Comparison of ENCODE assay signal across 1 cellular context in genomic region chr13:113119166-113119821, GRCh38.
TF ChIP-seq lines count a peak whose summit lies in the region.

No MANE protein-coding gene starts in this region.

TF ChIP-seq in H1, 55 proteins besides CTCF, POLR2A, EP300 and RAD21 (continued from another document):
- TF ChIP-seq SAP30 (IDR thresholded peaks at IDR 0.05; ENCODE audit: insufficient read depth, insufficient replicate concordance, low read length) (no peak), FOSL1 (IDR thresholded peaks at IDR 0.05; ENCODE audit: insufficient read depth, low read depth, low read length) (no peak)
